ENCODE assay signal across 18 cellular contexts in the genomic region with DNA sequence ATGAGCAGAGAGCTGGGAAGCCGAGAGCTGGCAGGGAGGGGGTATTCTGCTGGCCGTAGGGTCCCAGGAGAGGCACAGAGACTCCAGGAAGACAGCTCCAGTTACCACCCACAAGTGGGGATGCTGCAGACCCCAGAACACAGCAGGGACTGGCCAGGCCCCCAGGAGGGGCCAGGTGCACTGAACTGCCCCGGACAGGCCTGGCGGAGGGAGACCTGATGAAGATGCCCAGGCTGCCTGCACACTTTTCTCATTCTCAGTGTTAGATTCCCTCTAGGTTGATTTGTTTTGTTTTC.
"Had no signal": no experiment of that assay in that cellular context is flagged by ENCODE, and none has a peak within 500 bp of the region (broad histone marks: within the 10 kb centered on the region; RNA-seq: fewer than 3 reads in every experiment).

No MANE protein-coding gene starts in this region.

- H3K4me3 Mint-ChIP-seq: naive thymus-derived CD8-positive, alpha-beta T cell; stimulated activated naive B cell treated with anti-CD40 and anti-IgM and Interleukin-4, amounts not matched to agents 10 μg/mL and 1 μg/mL and 100 μg/mL, for 72 hours; stimulated activated naive CD8-positive, alpha-beta T cell treated with anti-CD3 and anti-CD28 coated beads, Interleukin-15, amount 100 ng/mL, for 72 hours had no signal

- ATAC-seq: foreskin keratinocyte; heart left ventricle; left colon; mucosa of descending colon; naive thymus-derived CD8-positive, alpha-beta T cell; sciatic nerve; stimulated activated naive B cell treated with anti-CD40 and anti-IgM and Interleukin-4, amounts not matched to agents 10 μg/mL and 1 μg/mL and 100 μg/mL, for 72 hours; stimulated activated naive CD8-positive, alpha-beta T cell treated with anti-CD3 and anti-CD28 coated beads, Interleukin-15, amount 100 ng/mL, for 72 hours had no signal

- H3K36me3 Mint-ChIP-seq: naive thymus-derived CD8-positive, alpha-beta T cell; stimulated activated naive B cell treated with anti-CD40 and anti-IgM and Interleukin-4, amounts not matched to agents 10 μg/mL and 1 μg/mL and 100 μg/mL, for 72 hours had no signal

- H3K36me3 ChIP-seq: colonic mucosa, heart left ventricle, spleen, thyroid gland had no signal

- H3K4me1 ChIP-seq: colonic mucosa, foreskin keratinocyte, heart left ventricle, spleen, thyroid gland had no signal

- H3K27ac ChIP-seq: colonic mucosa, foreskin keratinocyte, heart left ventricle, spleen, thyroid gland had no signal

- H3K4me1 Mint-ChIP-seq: naive thymus-derived CD8-positive, alpha-beta T cell; stimulated activated naive B cell treated with anti-CD40 and anti-IgM and Interleukin-4, amounts not matched to agents 10 μg/mL and 1 μg/mL and 100 μg/mL, for 72 hours; stimulated activated naive CD8-positive, alpha-beta T cell treated with anti-CD3 and anti-CD28 coated beads, Interleukin-15, amount 100 ng/mL, for 72 hours had no signal

- H3K9me3 ChIP-seq: colonic mucosa, heart left ventricle, mucosa of descending colon, spleen, thyroid gland had no signal

- H3K27me3 ChIP-seq: colonic mucosa, foreskin keratinocyte, thyroid gland had no signal

- H3K4me3 ChIP-seq: colonic mucosa, heart left ventricle, mucosa of descending colon, spleen, thyroid gland had no signal

- DNase-seq: caudate nucleus; colonic mucosa; effector CD8-positive, alpha-beta T cell; foreskin keratinocyte; hippocampal formation; left colon; mammary epithelial cell; naive thymus-derived CD8-positive, alpha-beta T cell; stimulated activated CD4-positive, alpha-beta T cell treated with anti-CD3 and anti-CD28 coated beads, Interleukin-15, amount 100 ng/mL, for 24 hours; stimulated activated CD4-positive, alpha-beta T cell treated with anti-CD3 and anti-CD28 coated beads, Interleukin-1b, Interleukin-23, amount 100 ng/mL, for 48 hours; stimulated activated CD4-positive, alpha-beta T cell treated with anti-CD3 and anti-CD28 coated beads, Interleukin-4, amount 100 ng/mL, for 4 hours; stimulated activated naive B cell treated with anti-CD40 and anti-IgM and Interleukin-4, amounts not matched to agents 10 μg/mL and 1 μg/mL and 100 μg/mL, for 72 hours; stimulated activated naive CD8-positive, alpha-beta T cell treated with anti-CD3 and anti-CD28 coated beads, Interleukin-15, amount 100 ng/mL, for 72 hours; thyroid gland had no signal

- H3K9me3 Mint-ChIP-seq: stimulated activated naive B cell treated with anti-CD40 and anti-IgM and Interleukin-4, amounts not matched to agents 10 μg/mL and 1 μg/mL and 100 μg/mL, for 72 hours; stimulated activated naive CD8-positive, alpha-beta T cell treated with anti-CD3 and anti-CD28 coated beads, Interleukin-15, amount 100 ng/mL, for 72 hours had no signal

- H3K27ac Mint-ChIP-seq: naive thymus-derived CD8-positive, alpha-beta T cell; stimulated activated naive B cell treated with anti-CD40 and anti-IgM and Interleukin-4, amounts not matched to agents 10 μg/mL and 1 μg/mL and 100 μg/mL, for 72 hours; stimulated activated naive CD8-positive, alpha-beta T cell treated with anti-CD3 and anti-CD28 coated beads, Interleukin-15, amount 100 ng/mL, for 72 hours had no signal
